Comparison of ENCODE assay signal across 25 cellular contexts in the genomic region with DNA sequence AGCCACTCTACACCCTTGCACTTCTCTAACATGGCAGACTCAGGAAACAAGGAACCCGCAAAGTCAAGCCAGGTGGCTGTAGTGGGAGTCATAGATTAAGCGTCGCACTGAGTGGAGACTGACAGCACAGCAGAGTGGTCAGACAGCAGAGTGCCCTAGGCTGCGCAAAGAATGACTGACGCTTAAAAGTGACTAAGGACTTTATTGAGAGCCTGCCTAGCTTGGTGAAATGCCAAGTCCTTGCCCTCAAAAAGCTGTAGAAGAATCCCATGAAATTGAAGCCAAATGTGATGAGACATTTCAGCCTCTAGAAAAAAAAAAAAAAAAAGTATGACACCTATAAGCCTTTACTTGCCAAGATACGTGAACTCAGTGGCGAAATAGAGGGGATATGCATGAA. TPM values are rescaled to one million over a fixed set of nuclear protein-coding genes. Genes with fewer than 3 reads are reported as not detected.
DNase-seq lines count a peak whose midpoint lies in the region; ATAC-seq, FAIRE-seq and TF ChIP-seq lines count a peak whose summit lies in the region.
"Had no signal": no experiment of that assay in that cellular context is flagged by ENCODE, and none has a peak within 500 bp of the region (broad histone marks: within the 10 kb centered on the region; RNA-seq: fewer than 3 reads in every experiment).

No MANE protein-coding gene starts in this region.

- H3K56ac ChIP-seq in mesendoderm (ENCODE audit: low read length): no peak overlapping the region

- H3K27me3 Mint-ChIP-seq in central memory CD8-positive, alpha-beta T cell: no peaks in the 10 kb centered on the region
- no peaks in the 10 kb centered on the region for H3K27me3 Mint-ChIP-seq in activated naive CD8-positive, alpha-beta T cell treated with anti-CD3 and anti-CD28 coated beads, Interleukin-2, amount 50 U/mL, for 24 hours
- H3K27me3 Mint-ChIP-seq: memory B cell, naive B cell had no signal

- no peak for ATAC-seq in central memory CD8-positive, alpha-beta T cell (replicated peaks; ENCODE audit: extremely low read depth, poor library complexity, severe bottlenecking)
- no peak for ATAC-seq in HG02852 (IDR thresholded peaks at IDR 0.05; ENCODE audit: unreplicated experiment)
- no peak for ATAC-seq in HG03025 (IDR thresholded peaks at IDR 0.05; ENCODE audit: low FRiP score, unreplicated experiment)
- no peak for ATAC-seq in activated naive CD8-positive, alpha-beta T cell treated with anti-CD3 and anti-CD28 coated beads, Interleukin-2, amount 50 U/mL, for 24 hours
- ATAC-seq: activated CD8-positive, alpha-beta T cell treated with anti-CD3 and anti-CD28 coated beads, Interleukin-2, amount 10 ng/mL, durations not matched to agents 7 days and 5 days; CD8-positive, alpha-beta T cell; HepG2 had no signal

- H2BK15ac ChIP-seq in mesendoderm (replicated peaks; ENCODE audit: low read depth): no peak overlapping the region

- H3K27me3 ChIP-seq in MG63: no peaks in the 10 kb centered on the region
- no peaks in the 10 kb centered on the region for H3K27me3 ChIP-seq in mesendoderm (ENCODE audit: insufficient read depth, low read length, poor library complexity)
- H3K27me3 ChIP-seq: testis had no signal

- H3K9me3 Mint-ChIP-seq in central memory CD8-positive, alpha-beta T cell: no peaks in the 10 kb centered on the region
- no peaks in the 10 kb centered on the region for H3K9me3 Mint-ChIP-seq in activated naive CD8-positive, alpha-beta T cell treated with anti-CD3 and anti-CD28 coated beads, Interleukin-2, amount 50 U/mL, for 24 hours

- H3K4me1 ChIP-seq in mesendoderm (ENCODE audit: control insufficient read depth, low read depth, low read length): no peaks in the 10 kb centered on the region

- H3K79me1 ChIP-seq in mesendoderm (ENCODE audit: low read length): no peaks in the 10 kb centered on the region

- FAIRE-seq in GM12892 (lab: Jason Lieb, UNC): no peak
- FAIRE-seq: HepG2 had no signal

- H3K9ac ChIP-seq in mesendoderm (ENCODE audit: low read length): no peak overlapping the region

- H3K36me3 Mint-ChIP-seq in central memory CD8-positive, alpha-beta T cell (ENCODE audit: insufficient read depth): no peaks in the 10 kb centered on the region
- H3K36me3 Mint-ChIP-seq in activated naive CD8-positive, alpha-beta T cell treated with anti-CD3 and anti-CD28 coated beads, Interleukin-2, amount 50 U/mL, for 24 hours (ENCODE audit: low read depth): no peaks in the 10 kb centered on the region
- H3K36me3 Mint-ChIP-seq: CD8-positive, alpha-beta T cell had no signal

- peak overlapping the region; percentile 14 for H3K27ac Mint-ChIP-seq in central memory CD8-positive, alpha-beta T cell (ENCODE audit: low read depth)
- no peak overlapping the region for H3K27ac Mint-ChIP-seq in activated naive CD8-positive, alpha-beta T cell treated with anti-CD3 and anti-CD28 coated beads, Interleukin-2, amount 50 U/mL, for 24 hours
- H3K27ac Mint-ChIP-seq: activated CD8-positive, alpha-beta T cell treated with anti-CD3 and anti-CD28 coated beads, Interleukin-2, amount 10 ng/mL, durations not matched to agents 7 days and 5 days; CD8-positive, alpha-beta T cell; memory B cell had no signal

- H4K8ac ChIP-seq in mesendoderm (ENCODE audit: low read depth, low read length): no peak overlapping the region

- peak; percentile 80 for DNase-seq in Caki2 (ENCODE audit: low read depth)
- DNase-seq in MG63: peak; percentile 51
- DNase-seq in central memory CD8-positive, alpha-beta T cell (ENCODE audit: low spot score in 2 of 2): no peak
- no peak for DNase-seq in mesendoderm
- DNase-seq in activated naive CD8-positive, alpha-beta T cell treated with anti-CD3 and anti-CD28 coated beads, Interleukin-2, amount 50 U/mL, for 24 hours: no peak
- no peak for DNase-seq in GM12892 (ENCODE audit: insufficient read length)
- DNase-seq: activated CD4-positive, CD25-positive, alpha-beta regulatory T cell treated with anti-CD3 and anti-CD28 coated beads, Interleukin-2, amount 50 U/mL, for 72 hours; activated CD8-positive, alpha-beta T cell treated with anti-CD3 and anti-CD28 coated beads, Interleukin-2, amount 10 ng/mL, durations not matched to agents 7 days and 5 days; activated naive CD4-positive, alpha-beta T cell treated with Interleukin-2 at 50 U/mL for 16 hours; activated T-cell treated with anti-CD3 and anti-CD28 coated beads, Interleukin-2, amount 50 U/mL, for 1 hour; anterior cingulate cortex; CD8-positive, alpha-beta T cell; cerebellar nuclear complex; DMS79; naive B cell; NCI-H1436 treated with DMSO at 0.1 percent for 48 hours; NCI-H524 treated with DMSO at 0.1 percent for 48 hours; occipital lobe; stimulated activated CD4-positive, alpha-beta T cell treated with anti-CD3 and anti-CD28 coated beads, Interleukin-2, amount 100 ng/mL, for 48 hours; stimulated activated naive CD4-positive, alpha-beta T cell; testis had no signal

- H2AK5ac ChIP-seq in mesendoderm (ENCODE audit: low read length): no peak overlapping the region

- in situ Hi-C loops in Caki2 (cut with HindIII; ENCODE audit: low pct_unique_long_range_greater_than_20kb, low sequenced_read_pairs): no loop called here

- H3K4me3 Mint-ChIP-seq in central memory CD8-positive, alpha-beta T cell: no peak overlapping the region
- H3K4me3 Mint-ChIP-seq in activated naive CD8-positive, alpha-beta T cell treated with anti-CD3 and anti-CD28 coated beads, Interleukin-2, amount 50 U/mL, for 24 hours: no peak overlapping the region
- H3K4me3 Mint-ChIP-seq: activated CD8-positive, alpha-beta T cell treated with anti-CD3 and anti-CD28 coated beads, Interleukin-2, amount 10 ng/mL, durations not matched to agents 7 days and 5 days; CD8-positive, alpha-beta T cell; memory B cell had no signal

- peaks cover 5% of the 10 kb centered on the region for H3K4me1 Mint-ChIP-seq in central memory CD8-positive, alpha-beta T cell
- peaks cover 8% of the 10 kb centered on the region for H3K4me1 Mint-ChIP-seq in activated naive CD8-positive, alpha-beta T cell treated with anti-CD3 and anti-CD28 coated beads, Interleukin-2, amount 50 U/mL, for 24 hours

- H3K4me2 ChIP-seq in mesendoderm (ENCODE audit: low read length): no peak overlapping the region

- no peak overlapping the region for H2BK5ac ChIP-seq in mesendoderm (ENCODE audit: low read length)

- H3K79me2 ChIP-seq in mesendoderm (ENCODE audit: control insufficient read depth, insufficient read depth, low read length): no peaks in the 10 kb centered on the region

- H3K27ac ChIP-seq in mesendoderm (ENCODE audit: low read depth, low read length): peak overlapping the region; percentile 19
- H3K27ac ChIP-seq: testis had no signal

- H3K4me3 ChIP-seq in MG63 (no peak overlapping the region), mesendoderm (ENCODE audit: low read length) (no peak overlapping the region)
- H3K4me3 ChIP-seq: testis had no signal

- H3K4ac ChIP-seq in mesendoderm (ENCODE audit: low read depth, low read length): no peak overlapping the region

- no CpG with 5 or more reads among the region's 7 CpGs for WGBS in mesendoderm (ENCODE audit: extremely low coverage, insufficient coverage, low lambda C conversion rate)

- H3K23ac ChIP-seq in mesendoderm (ENCODE audit: low read length): no peak overlapping the region

- no peaks in the 10 kb centered on the region for H3K9me3 ChIP-seq in MG63
- H3K9me3 ChIP-seq: testis had no signal

- H3K36me3 ChIP-seq in MG63: peaks cover 24% of the 10 kb centered on the region
- no peaks in the 10 kb centered on the region for H3K36me3 ChIP-seq in mesendoderm (ENCODE audit: control insufficient read depth, insufficient read depth, low read length)

- H4K5ac ChIP-seq in mesendoderm (ENCODE audit: low read length): no peak overlapping the region

- no peak for TF ChIP-seq POLR2A in GM12892 (IDR thresholded peaks at IDR 0.05; ENCODE audit: low read depth, low read length)

- H2BK120ac ChIP-seq in mesendoderm (ENCODE audit: low read depth, low read length): no peak overlapping the region

- no peak overlapping the region for H3K18ac ChIP-seq in mesendoderm (ENCODE audit: low read length)

RNA-seq across cellular contexts. Expression of a gene that starts 30.2 kb away (rescaled TPM):
- 22.5 and 45.2 TPM in 2 replicates for total RNA-seq in Caki2 (2014; rRNA removed; shearing (Covaris generic); ENCODE audit: low replicate concordance)
- total RNA-seq in MG63 (2014; rRNA removed; shearing (Covaris generic); ENCODE audit: low replicate concordance): 24.8 and 26.1 TPM in 2 replicates
- polyA plus RNA-seq in mesendoderm (2013, experiment 1 of 2): 3.0 TPM
- polyA plus RNA-seq in mesendoderm (2013, experiment 2 of 2): 2.9 TPM
- 2.4 TPM for polyA plus RNA-seq in GM12892 (2012; ENCODE audit: missing spikeins)

Comparison
In these comparisons a context has a peak if more than half of its experiments do, and no peak if none do; other contexts are left out.
1. DNase-seq: peak in Caki2 (single experiment) and MG63 (single experiment); none in central memory CD8-positive, alpha-beta T cell (0 of 2), mesendoderm (single experiment), activated naive CD8-positive, alpha-beta T cell treated with anti-CD3 and anti-CD28 coated beads, Interleukin-2, amount 50 U/mL, for 24 hours (single experiment) and GM12892 (single experiment).